2 cellular contexts compared by ENCODE assay signal in the genomic region with DNA sequence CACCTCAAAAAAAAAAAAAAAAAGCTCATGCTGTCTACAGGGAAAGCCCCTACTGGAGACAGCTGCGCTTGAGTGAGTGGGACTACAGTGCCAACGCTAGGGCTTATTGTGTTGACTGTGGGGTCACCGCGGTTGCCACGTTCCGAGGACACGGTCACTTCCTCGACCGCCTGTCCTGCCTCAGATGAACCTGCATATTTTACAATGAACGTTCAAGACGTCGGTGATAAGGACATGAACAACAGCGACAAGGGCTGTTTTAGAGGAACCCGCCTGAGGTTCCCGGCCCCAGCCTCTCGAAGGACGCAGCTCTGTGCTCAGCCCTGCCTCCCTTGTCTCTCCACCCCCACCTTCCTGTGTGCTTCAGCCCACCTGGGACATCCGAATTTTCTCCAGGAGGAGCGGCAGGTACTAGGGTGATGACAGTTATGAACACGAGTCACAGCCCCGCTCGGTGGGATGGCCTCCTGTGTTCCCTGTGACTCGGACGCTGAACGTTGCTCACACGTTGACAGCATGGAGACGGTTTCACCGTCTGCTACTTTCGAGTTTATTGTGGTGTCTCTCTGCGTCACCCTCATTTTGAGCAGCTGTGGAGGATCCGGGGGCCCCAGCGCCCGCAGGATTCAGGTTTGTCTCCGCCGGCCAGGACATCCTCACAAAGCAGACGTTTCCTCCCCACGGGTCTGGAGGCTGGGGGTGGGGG.
TF ChIP-seq lines count a peak whose summit lies in the region.

No MANE protein-coding gene starts in this region.

TF ChIP-seq in GM23338, 12 proteins besides CTCF, POLR2A, EP300 and RAD21 (continues in another document):
- TF ChIP-seq ZNF331 (CRISPR knock-in tag; IDR thresholded peaks at IDR 0.05; ENCODE audit: low read depth) (no peak), NANOG (IDR thresholded peaks at IDR 0.05; ENCODE audit: borderline replicate concordance) (no peak), EZH2phosphoT487 (IDR thresholded peaks at IDR 0.05; ENCODE audit: unreplicated experiment) (no peak), POLR2AphosphoS5 (IDR thresholded peaks at IDR 0.05; ENCODE audit: low read depth) (no peak), ZNF114 (CRISPR knock-in tag; IDR thresholded peaks at IDR 0.05) (no peak)
- TF ChIP-seq, protein P1, sequence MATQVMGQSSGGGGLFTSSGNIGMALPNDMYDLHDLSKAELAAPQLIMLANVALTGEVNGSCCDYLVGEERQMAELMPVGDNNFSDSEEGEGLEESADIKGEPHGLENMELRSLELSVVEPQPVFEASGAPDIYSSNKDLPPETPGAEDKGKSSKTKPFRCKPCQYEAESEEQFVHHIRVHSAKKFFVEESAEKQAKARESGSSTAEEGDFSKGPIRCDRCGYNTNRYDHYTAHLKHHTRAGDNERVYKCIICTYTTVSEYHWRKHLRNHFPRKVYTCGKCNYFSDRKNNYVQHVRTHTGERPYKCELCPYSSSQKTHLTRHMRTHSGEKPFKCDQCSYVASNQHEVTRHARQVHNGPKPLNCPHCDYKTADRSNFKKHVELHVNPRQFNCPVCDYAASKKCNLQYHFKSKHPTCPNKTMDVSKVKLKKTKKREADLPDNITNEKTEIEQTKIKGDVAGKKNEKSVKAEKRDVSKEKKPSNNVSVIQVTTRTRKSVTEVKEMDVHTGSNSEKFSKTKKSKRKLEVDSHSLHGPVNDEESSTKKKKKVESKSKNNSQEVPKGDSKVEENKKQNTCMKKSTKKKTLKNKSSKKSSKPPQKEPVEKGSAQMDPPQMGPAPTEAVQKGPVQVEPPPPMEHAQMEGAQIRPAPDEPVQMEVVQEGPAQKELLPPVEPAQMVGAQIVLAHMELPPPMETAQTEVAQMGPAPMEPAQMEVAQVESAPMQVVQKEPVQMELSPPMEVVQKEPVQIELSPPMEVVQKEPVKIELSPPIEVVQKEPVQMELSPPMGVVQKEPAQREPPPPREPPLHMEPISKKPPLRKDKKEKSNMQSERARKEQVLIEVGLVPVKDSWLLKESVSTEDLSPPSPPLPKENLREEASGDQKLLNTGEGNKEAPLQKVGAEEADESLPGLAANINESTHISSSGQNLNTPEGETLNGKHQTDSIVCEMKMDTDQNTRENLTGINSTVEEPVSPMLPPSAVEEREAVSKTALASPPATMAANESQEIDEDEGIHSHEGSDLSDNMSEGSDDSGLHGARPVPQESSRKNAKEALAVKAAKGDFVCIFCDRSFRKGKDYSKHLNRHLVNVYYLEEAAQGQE (IDR thresholded peaks at IDR 0.05; ENCODE audit: unreplicated experiment): no peak
- TF ChIP-seq, protein P2, sequence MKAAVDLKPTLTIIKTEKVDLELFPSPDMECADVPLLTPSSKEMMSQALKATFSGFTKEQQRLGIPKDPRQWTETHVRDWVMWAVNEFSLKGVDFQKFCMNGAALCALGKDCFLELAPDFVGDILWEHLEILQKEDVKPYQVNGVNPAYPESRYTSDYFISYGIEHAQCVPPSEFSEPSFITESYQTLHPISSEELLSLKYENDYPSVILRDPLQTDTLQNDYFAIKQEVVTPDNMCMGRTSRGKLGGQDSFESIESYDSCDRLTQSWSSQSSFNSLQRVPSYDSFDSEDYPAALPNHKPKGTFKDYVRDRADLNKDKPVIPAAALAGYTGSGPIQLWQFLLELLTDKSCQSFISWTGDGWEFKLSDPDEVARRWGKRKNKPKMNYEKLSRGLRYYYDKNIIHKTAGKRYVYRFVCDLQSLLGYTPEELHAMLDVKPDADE (IDR thresholded peaks at IDR 0.05): no peak
- TF ChIP-seq, protein P3, sequence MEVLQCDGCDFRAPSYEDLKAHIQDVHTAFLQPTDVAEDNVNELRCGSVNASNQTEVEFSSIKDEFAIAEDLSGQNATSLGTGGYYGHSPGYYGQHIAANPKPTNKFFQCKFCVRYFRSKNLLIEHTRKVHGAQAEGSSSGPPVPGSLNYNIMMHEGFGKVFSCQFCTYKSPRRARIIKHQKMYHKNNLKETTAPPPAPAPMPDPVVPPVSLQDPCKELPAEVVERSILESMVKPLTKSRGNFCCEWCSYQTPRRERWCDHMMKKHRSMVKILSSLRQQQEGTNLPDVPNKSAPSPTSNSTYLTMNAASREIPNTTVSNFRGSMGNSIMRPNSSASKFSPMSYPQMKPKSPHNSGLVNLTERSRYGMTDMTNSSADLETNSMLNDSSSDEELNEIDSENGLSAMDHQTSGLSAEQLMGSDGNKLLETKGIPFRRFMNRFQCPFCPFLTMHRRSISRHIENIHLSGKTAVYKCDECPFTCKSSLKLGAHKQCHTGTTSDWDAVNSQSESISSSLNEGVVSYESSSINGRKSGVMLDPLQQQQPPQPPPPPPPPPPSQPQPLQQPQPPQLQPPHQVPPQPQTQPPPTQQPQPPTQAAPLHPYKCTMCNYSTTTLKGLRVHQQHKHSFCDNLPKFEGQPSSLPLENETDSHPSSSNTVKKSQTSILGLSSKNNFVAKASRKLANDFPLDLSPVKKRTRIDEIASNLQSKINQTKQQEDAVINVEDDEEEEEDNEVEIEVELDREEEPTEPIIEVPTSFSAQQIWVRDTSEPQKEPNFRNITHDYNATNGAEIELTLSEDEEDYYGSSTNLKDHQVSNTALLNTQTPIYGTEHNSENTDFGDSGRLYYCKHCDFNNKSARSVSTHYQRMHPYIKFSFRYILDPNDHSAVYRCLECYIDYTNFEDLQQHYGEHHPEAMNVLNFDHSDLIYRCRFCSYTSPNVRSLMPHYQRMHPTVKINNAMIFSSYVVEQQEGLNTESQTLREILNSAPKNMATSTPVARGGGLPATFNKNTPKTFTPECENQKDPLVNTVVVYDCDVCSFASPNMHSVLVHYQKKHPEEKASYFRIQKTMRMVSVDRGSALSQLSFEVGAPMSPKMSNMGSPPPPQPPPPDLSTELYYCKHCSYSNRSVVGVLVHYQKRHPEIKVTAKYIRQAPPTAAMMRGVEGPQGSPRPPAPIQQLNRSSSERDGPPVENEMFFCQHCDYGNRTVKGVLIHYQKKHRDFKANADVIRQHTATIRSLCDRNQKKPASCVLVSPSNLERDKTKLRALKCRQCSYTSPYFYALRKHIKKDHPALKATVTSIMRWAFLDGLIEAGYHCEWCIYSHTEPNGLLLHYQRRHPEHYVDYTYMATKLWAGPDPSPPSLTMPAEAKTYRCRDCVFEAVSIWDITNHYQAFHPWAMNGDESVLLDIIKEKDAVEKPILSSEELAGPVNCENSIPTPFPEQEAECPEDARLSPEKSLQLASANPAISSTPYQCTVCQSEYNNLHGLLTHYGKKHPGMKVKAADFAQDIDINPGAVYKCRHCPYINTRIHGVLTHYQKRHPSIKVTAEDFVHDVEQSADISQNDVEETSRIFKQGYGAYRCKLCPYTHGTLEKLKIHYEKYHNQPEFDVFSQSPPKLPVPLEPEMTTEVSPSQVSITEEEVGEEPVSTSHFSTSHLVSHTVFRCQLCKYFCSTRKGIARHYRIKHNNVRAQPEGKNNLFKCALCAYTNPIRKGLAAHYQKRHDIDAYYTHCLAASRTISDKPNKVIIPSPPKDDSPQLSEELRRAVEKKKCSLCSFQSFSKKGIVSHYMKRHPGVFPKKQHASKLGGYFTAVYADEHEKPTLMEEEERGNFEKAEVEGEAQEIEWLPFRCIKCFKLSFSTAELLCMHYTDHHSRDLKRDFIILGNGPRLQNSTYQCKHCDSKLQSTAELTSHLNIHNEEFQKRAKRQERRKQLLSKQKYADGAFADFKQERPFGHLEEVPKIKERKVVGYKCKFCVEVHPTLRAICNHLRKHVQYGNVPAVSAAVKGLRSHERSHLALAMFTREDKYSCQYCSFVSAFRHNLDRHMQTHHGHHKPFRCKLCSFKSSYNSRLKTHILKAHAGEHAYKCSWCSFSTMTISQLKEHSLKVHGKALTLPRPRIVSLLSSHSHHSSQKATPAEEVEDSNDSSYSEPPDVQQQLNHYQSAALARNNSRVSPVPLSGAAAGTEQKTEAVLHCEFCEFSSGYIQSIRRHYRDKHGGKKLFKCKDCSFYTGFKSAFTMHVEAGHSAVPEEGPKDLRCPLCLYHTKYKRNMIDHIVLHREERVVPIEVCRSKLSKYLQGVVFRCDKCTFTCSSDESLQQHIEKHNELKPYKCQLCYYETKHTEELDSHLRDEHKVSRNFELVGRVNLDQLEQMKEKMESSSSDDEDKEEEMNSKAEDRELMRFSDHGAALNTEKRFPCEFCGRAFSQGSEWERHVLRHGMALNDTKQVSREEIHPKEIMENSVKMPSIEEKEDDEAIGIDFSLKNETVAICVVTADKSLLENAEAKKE (CRISPR knock-in tag; IDR thresholded peaks at IDR 0.05): no peak

TF ChIP-seq in HEK293T, 16 proteins besides CTCF, POLR2A, EP300 and RAD21 (continued from another document):
- no peak for TF ChIP-seq FOXM1 (IDR thresholded peaks at IDR 0.05; ENCODE audit: borderline replicate concordance)
- TF ChIP-seq FOXK2 (IDR thresholded peaks at IDR 0.05): no peak
- TF ChIP-seq FOXA1 (IDR thresholded peaks at IDR 0.05): no peak
- no peak for TF ChIP-seq ZNF384 (IDR thresholded peaks at IDR 0.05)
- TF ChIP-seq L3MBTL2 (conservative IDR thresholded peaks at IDR 0.05): no peak
- no peak for TF ChIP-seq HDGF (IDR thresholded peaks at IDR 0.05; ENCODE audit: borderline replicate concordance)
- TF ChIP-seq LEF1 (IDR thresholded peaks at IDR 0.05; ENCODE audit: borderline replicate concordance): no peak
- TF ChIP-seq NFRKB (IDR thresholded peaks at IDR 0.05): no peak
